ENCODE assay signal across 21 cellular contexts in genomic region chr3:72652395-72652794, GRCh38.
DNase-seq lines count a peak whose midpoint lies in the region; ATAC-seq, FAIRE-seq and TF ChIP-seq lines count a peak whose summit lies in the region.
"Had no signal": no experiment of that assay in that cellular context is flagged by ENCODE, and none has a peak within 500 bp of the region (broad histone marks: within the 10 kb centered on the region; RNA-seq: fewer than 3 reads in every experiment).

No MANE protein-coding gene starts in this region.

- H3K9me3 Mint-ChIP-seq in stimulated activated naive B cell treated with anti-CD40 and anti-IgM and Interleukin-4, amounts not matched to agents 10 μg/mL and 1 μg/mL and 100 μg/mL, for 72 hours, result peaks cover 7% of the 10 kb centered on the region in 2 donors
- H3K9me3 Mint-ChIP-seq: CD8-positive, alpha-beta T cell had no signal

- DNase-seq in CD1c-positive myeloid dendritic cell (ENCODE audit: extremely low spot score), result peak; percentile 24
- peak; percentile 16 for DNase-seq in KBM-7
- DNase-seq in RWPE2 (ENCODE audit: low spot score), result no peak
- no peak for DNase-seq in keratinocyte (ENCODE audit: low read depth, low spot score)
- no peak for DNase-seq in stimulated activated naive B cell treated with anti-CD40 and anti-IgM and Interleukin-4, amounts not matched to agents 10 μg/mL and 1 μg/mL and 100 μg/mL, for 72 hours
- no peak for DNase-seq in cortex of kidney (lab: John Stamatoyannopoulos, UW)
- DNase-seq: CD8-positive, alpha-beta T cell; COR-L47; DMS153; DMS79 treated with DMSO at 0.1 percent for 48 hours; GF-D8; GM23248 had no signal

- H3K36me3 Mint-ChIP-seq in stimulated activated naive B cell treated with anti-CD40 and anti-IgM and Interleukin-4, amounts not matched to agents 10 μg/mL and 1 μg/mL and 100 μg/mL, for 72 hours, result peaks cover 5 to 6% of the 10 kb centered on the region in 2 donors
- H3K36me3 Mint-ChIP-seq: CD8-positive, alpha-beta T cell had no signal

- H3K36me3 ChIP-seq in RWPE2 (ENCODE audit: low read depth) (no peaks in the 10 kb centered on the region), keratinocyte (ENCODE audit: control insufficient read depth in 2 of 2, extremely low read depth in 1 of 2, insufficient read depth in 2 of 2, low read length in 2 of 2) (no peaks in the 10 kb centered on the region)

- no peaks in the 10 kb centered on the region for H3K79me2 ChIP-seq in keratinocyte (ENCODE audit: control insufficient read depth, insufficient read depth, low read length)

- H3K27me3 Mint-ChIP-seq in stimulated activated naive B cell treated with anti-CD40 and anti-IgM and Interleukin-4, amounts not matched to agents 10 μg/mL and 1 μg/mL and 100 μg/mL, for 72 hours, result peaks cover 18 to 47% of the 10 kb centered on the region in 2 donors

- H4K20me1 ChIP-seq in keratinocyte (ENCODE audit: control insufficient read depth, extremely low read depth, insufficient read depth, low read length), result no peaks in the 10 kb centered on the region

- H2AFZ ChIP-seq in keratinocyte (ENCODE audit: control insufficient read depth, low read length), result no peak overlapping the region
- H2AFZ ChIP-seq: GM23248 had no signal

- in situ Hi-C loops in KBM-7 (cut with MboI; ENCODE audit: low pct_unique_long_range_greater_than_20kb, low sequenced_read_pairs), result no loop called here

- peaks cover 0 to 14% of the 10 kb centered on the region in 2 donors for H3K4me1 Mint-ChIP-seq in stimulated activated naive B cell treated with anti-CD40 and anti-IgM and Interleukin-4, amounts not matched to agents 10 μg/mL and 1 μg/mL and 100 μg/mL, for 72 hours

- no peak overlapping the region for H3K4me3 Mint-ChIP-seq in stimulated activated naive B cell treated with anti-CD40 and anti-IgM and Interleukin-4, amounts not matched to agents 10 μg/mL and 1 μg/mL and 100 μg/mL, for 72 hours
- H3K4me3 Mint-ChIP-seq: B cell; CD8-positive, alpha-beta T cell had no signal

- H3K4me1 ChIP-seq in RWPE2 (ENCODE audit: insufficient read depth, poor library complexity, severe bottlenecking) (peaks cover 7% of the 10 kb centered on the region), keratinocyte (ENCODE audit: control insufficient read depth, extremely low read depth, insufficient read depth, low read length) (peaks cover 17% of the 10 kb centered on the region)

- H3K27me3 ChIP-seq in RWPE2 (ENCODE audit: insufficient read depth, poor library complexity, severe bottlenecking) (no peaks in the 10 kb centered on the region), keratinocyte (ENCODE audit: control insufficient read depth, extremely low read depth, insufficient read depth, low read length) (peaks cover 3% of the 10 kb centered on the region)

- H3K9me3 ChIP-seq in RWPE2 (ENCODE audit: severe bottlenecking) (no peaks in the 10 kb centered on the region), keratinocyte (ENCODE audit: control insufficient read depth, low read depth, low read length) (no peaks in the 10 kb centered on the region)

- H3K27ac Mint-ChIP-seq in stimulated activated naive B cell treated with anti-CD40 and anti-IgM and Interleukin-4, amounts not matched to agents 10 μg/mL and 1 μg/mL and 100 μg/mL, for 72 hours, result no peak overlapping the region
- H3K27ac Mint-ChIP-seq: B cell; CD8-positive, alpha-beta T cell had no signal

- peak; percentile 32 for FAIRE-seq in keratinocyte (lab: Jason Lieb, UNC)
- FAIRE-seq: A204.1, D721Med, GM19239, H54 had no signal

- 0 out of 3 replicates have a peak, but pooled peaks have one; percentile 44 for ATAC-seq in RWPE2 (ENCODE audit: low read depth)
- ATAC-seq in GM21360 (IDR thresholded peaks at IDR 0.05; ENCODE audit: unreplicated experiment), result no peak
- no peak for ATAC-seq in stimulated activated naive B cell treated with anti-CD40 and anti-IgM and Interleukin-4, amounts not matched to agents 10 μg/mL and 1 μg/mL and 100 μg/mL, for 72 hours (replicated peaks)
- ATAC-seq: CD8-positive, alpha-beta T cell; HCT116 had no signal

- H3K9ac ChIP-seq in keratinocyte (ENCODE audit: control insufficient read depth, extremely low read depth, insufficient read depth, low read length), result no peak overlapping the region
- H3K9ac ChIP-seq: GM23248 had no signal

- H3K4me3 ChIP-seq in RWPE2 (ENCODE audit: severe bottlenecking), result no peak overlapping the region
- no peak overlapping the region for H3K4me3 ChIP-seq in keratinocyte (ENCODE audit: control insufficient read depth in 2 of 3, extremely low read depth in 1 of 3, insufficient read depth in 2 of 3, low read depth in 1 of 3, low read length in 3 of 3)
- H3K4me3 ChIP-seq: GM23248 had no signal

- dilution Hi-C loops in keratinocyte (cut with MboI; ENCODE audit: extremely low pct_ligation_motif_present, low sequenced_read_pairs), result no loop called here

- peak overlapping the region; percentile 28 for H3K4me2 ChIP-seq in keratinocyte (ENCODE audit: control insufficient read depth, extremely low read depth, insufficient read depth, low read depth, low read length)

- H3K27ac ChIP-seq in RWPE2 (ENCODE audit: poor library complexity, severe bottlenecking), result no peak overlapping the region
- no peak overlapping the region for H3K27ac ChIP-seq in keratinocyte (ENCODE audit: control insufficient read depth, insufficient read depth, low read length)
- H3K27ac ChIP-seq: C4-2B, GM23248, HL-60 had no signal

- no peak for TF ChIP-seq CTCF in RWPE2 (IDR thresholded peaks at IDR 0.05; ENCODE audit: poor library complexity, severe bottlenecking)
- no peak for TF ChIP-seq CTCF in keratinocyte (optimal IDR thresholded peaks at IDR 0.05 in 1 of 3, IDR thresholded peaks at IDR 0.05 in 1 of 3, conservative IDR thresholded peaks at IDR 0.05 in 1 of 3; ENCODE audit: extremely low read depth in 1 of 3, insufficient read depth in 2 of 3, low read length in 3 of 3)

- no peaks in the 10 kb centered on the region for H3K9me1 ChIP-seq in keratinocyte (ENCODE audit: control insufficient read depth, extremely low read depth, insufficient read depth, low read length)

Comparison
In these comparisons a context has a peak if more than half of its experiments do, and no peak if none do; other contexts are left out.
1. DNase-seq: peak in CD1c-positive myeloid dendritic cell (single experiment) and KBM-7 (single experiment); none in RWPE2 (single experiment), keratinocyte (single experiment), stimulated activated naive B cell treated with anti-CD40 and anti-IgM and Interleukin-4, amounts not matched to agents 10 μg/mL and 1 μg/mL and 100 μg/mL, for 72 hours (single experiment) and cortex of kidney (single experiment).